ENCODE assay signal across 27 cellular contexts in genomic region chr16:74183601-74184365, GRCh38.
"Had no signal": no experiment of that assay in that cellular context is flagged by ENCODE, and none has a peak within 500 bp of the region (broad histone marks: within the 10 kb centered on the region; RNA-seq: fewer than 3 reads in every experiment).

No MANE protein-coding gene starts in this region.

- H3K36me3 ChIP-seq: adrenal gland, esophagus squamous epithelium, gastroesophageal sphincter, heart right ventricle had no signal

- DNase-seq: activated CD4-positive, alpha-beta memory T cell treated with anti-CD3 and anti-CD28 coated beads for 36 hours; activated CD4-positive, alpha-beta T cell treated with anti-CD3 and anti-CD28 coated beads for 36 hours; activated CD4-positive, alpha-beta T cell treated with anti-CD3 and anti-CD28 coated beads, Interleukin-2, amount 10 ng/mL, durations not matched to agents 24 days and 14 days; activated CD4-positive, CD25-positive, alpha-beta regulatory T cell; activated CD4-positive, CD25-positive, alpha-beta regulatory T cell treated with anti-CD3 and anti-CD28 coated beads, Interleukin-2, amount 50 U/mL, for 72 hours; activated CD8-positive, alpha-beta memory T cell treated with anti-CD3 and anti-CD28 coated beads, Interleukin-2, amount 10 ng/mL, durations not matched to agents 7 days and 5 days; activated CD8-positive, alpha-beta memory T cell treated with anti-CD3 and anti-CD28 coated beads, Interleukin-2, amount 50 U/mL, for 4 hours; activated CD8-positive, alpha-beta T cell treated with anti-CD3 and anti-CD28 coated beads, Interleukin-2, amount 10 ng/mL, durations not matched to agents 7 days and 5 days; activated effector memory CD4-positive, alpha-beta T cell treated with anti-CD3 and anti-CD28 coated beads, Interleukin-2, amount 50 U/mL, for 16 hours; activated naive CD4-positive, alpha-beta T cell treated with anti-CD3 and anti-CD28 coated beads for 36 hours; activated naive CD8-positive, alpha-beta T cell treated with anti-CD3 and anti-CD28 coated beads for 36 hours; activated naive CD8-positive, alpha-beta T cell treated with anti-CD3 and anti-CD28 coated beads, Interleukin-2, amount 50 U/mL, for 24 hours; activated T-cell treated with anti-CD3 and anti-CD28 coated beads, Interleukin-2, amount 50 U/mL, for 1 hour; activated T-cell treated with anti-CD3 and anti-CD28 coated beads, Interleukin-2, amount 50 U/mL, for 48 hours; adrenal gland; aorta; body of pancreas; cortex of kidney; dermis blood vessel endothelial cell; effector CD4-positive, alpha-beta T cell; effector memory CD8-positive, alpha-beta T cell; erythroblast; esophagus squamous epithelium; foreskin melanocyte; heart right ventricle; T-helper 2 cell had no signal

- H3K9me3 ChIP-seq: adrenal gland, body of pancreas had no signal

- H3K27ac ChIP-seq: adrenal gland, body of pancreas, esophagus squamous epithelium, gastroesophageal sphincter, heart right ventricle had no signal

- H3K27me3 ChIP-seq: adrenal gland, body of pancreas, esophagus squamous epithelium, gastroesophageal sphincter, heart right ventricle had no signal

- H3K4me3 ChIP-seq: adrenal gland, body of pancreas, esophagus squamous epithelium, gastroesophageal sphincter, heart right ventricle had no signal

- H3K4me1 ChIP-seq: adrenal gland, body of pancreas, esophagus squamous epithelium, gastroesophageal sphincter, heart right ventricle had no signal
